Comparison of ENCODE assay signal across 8 cellular contexts in genomic region chr22:24270556-24271405, GRCh38. TPM values are rescaled to one million over a fixed set of nuclear protein-coding genes. Genes with fewer than 3 reads are reported as not detected.
DNase-seq lines count a peak whose midpoint lies in the region; ATAC-seq and TF ChIP-seq lines count a peak whose summit lies in the region.

A gene with protein sequence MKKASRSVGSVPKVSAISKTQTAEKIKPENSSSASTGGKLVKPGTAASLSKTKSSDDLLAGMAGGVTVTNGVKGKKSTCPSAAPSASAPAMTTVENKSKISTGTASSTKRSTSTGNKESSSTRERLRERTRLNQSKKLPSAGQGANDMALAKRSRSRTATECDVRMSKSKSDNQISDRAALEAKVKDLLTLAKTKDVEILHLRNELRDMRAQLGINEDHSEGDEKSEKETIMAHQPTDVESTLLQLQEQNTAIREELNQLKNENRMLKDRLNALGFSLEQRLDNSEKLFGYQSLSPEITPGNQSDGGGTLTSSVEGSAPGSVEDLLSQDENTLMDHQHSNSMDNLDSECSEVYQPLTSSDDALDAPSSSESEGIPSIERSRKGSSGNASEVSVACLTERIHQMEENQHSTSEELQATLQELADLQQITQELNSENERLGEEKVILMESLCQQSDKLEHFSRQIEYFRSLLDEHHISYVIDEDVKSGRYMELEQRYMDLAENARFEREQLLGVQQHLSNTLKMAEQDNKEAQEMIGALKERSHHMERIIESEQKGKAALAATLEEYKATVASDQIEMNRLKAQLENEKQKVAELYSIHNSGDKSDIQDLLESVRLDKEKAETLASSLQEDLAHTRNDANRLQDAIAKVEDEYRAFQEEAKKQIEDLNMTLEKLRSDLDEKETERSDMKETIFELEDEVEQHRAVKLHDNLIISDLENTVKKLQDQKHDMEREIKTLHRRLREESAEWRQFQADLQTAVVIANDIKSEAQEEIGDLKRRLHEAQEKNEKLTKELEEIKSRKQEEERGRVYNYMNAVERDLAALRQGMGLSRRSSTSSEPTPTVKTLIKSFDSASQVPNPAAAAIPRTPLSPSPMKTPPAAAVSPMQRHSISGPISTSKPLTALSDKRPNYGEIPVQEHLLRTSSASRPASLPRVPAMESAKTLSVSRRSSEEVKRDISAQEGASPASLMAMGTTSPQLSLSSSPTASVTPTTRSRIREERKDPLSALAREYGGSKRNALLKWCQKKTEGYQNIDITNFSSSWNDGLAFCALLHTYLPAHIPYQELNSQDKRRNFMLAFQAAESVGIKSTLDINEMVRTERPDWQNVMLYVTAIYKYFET (plus strand): TSS chr22:24270831. CDS start chr22:24302232, 31,401 bp downstream.

- H3K36me3 Mint-ChIP-seq in dendritic cell treated with granulocyte-macrophage colony-stimulating factor and Interleukin-4, amounts not matched to agents 40 ng/mL and 50 ng/mL, for 4 days (ENCODE audit: low read depth), result peaks cover 9% of the 10 kb centered on the region

- intact Hi-C loops in dendritic cell treated with granulocyte-macrophage colony-stimulating factor and Interleukin-4, amounts not matched to agents 40 ng/mL and 50 ng/mL, for 4 days (cut with micrococcal nuclease), result no loop called here

- no peaks in the 10 kb centered on the region for H3K9me3 Mint-ChIP-seq in dendritic cell treated with granulocyte-macrophage colony-stimulating factor and Interleukin-4, amounts not matched to agents 40 ng/mL and 50 ng/mL, for 4 days

- H3K4me1 Mint-ChIP-seq in dendritic cell treated with granulocyte-macrophage colony-stimulating factor and Interleukin-4, amounts not matched to agents 40 ng/mL and 50 ng/mL, for 4 days (ENCODE audit: low read depth), result peaks cover 33% of the 10 kb centered on the region

- H3K27me3 ChIP-seq in liver (ENCODE audit: control insufficient read depth in 4 of 4, insufficient read depth in 4 of 4, low read length in 3 of 4), result no peaks in the 10 kb centered on the region

- H3K4me3 ChIP-seq in liver (ENCODE audit: low read depth in 1 of 3, low read length in 3 of 3), result peak within 1 kb of the TSS; percentile 82 to 94 (median 90)

- peak; percentile 59 for DNase-seq in NCI-H748 treated with DMSO at 0.1 percent for 48 hours (lab: John Stamatoyannopoulos, UW)
- peak; percentile 84 to 87 for DNase-seq in activated CD4-positive, alpha-beta T cell treated with anti-CD3 and anti-CD28 coated beads, Interleukin-2, amount 50 U/mL, for 24 hours (ENCODE audit: low read depth in 1 of 2, low spot score in 1 of 2)
- peak; percentile 89 for DNase-seq in stimulated activated CD4-positive, alpha-beta T cell treated with anti-CD3 and anti-CD28 coated beads, Interleukin-4, amount 100 ng/mL, for 1 hour

- H3K27ac ChIP-seq in C4-2B (peak within 1 kb of the TSS; percentile 100), liver (ENCODE audit: low read depth in 1 of 2, low read length in 2 of 2) (peak within 1 kb of the TSS; percentile 86 to 91)

- TF ChIP-seq RAD21 in liver (IDR thresholded peaks at IDR 0.05), result no peak

- peak within 1 kb of the TSS; percentile 72 to 99 for H3K9ac ChIP-seq in liver (ENCODE audit: low read depth in 1 of 2, low read length in 2 of 2)

- peak within 1 kb of the TSS; percentile 94 for H3K27ac Mint-ChIP-seq in dendritic cell treated with granulocyte-macrophage colony-stimulating factor and Interleukin-4, amounts not matched to agents 40 ng/mL and 50 ng/mL, for 4 days

- ATAC-seq in GM19372 (IDR thresholded peaks at IDR 0.05; ENCODE audit: low read depth, unreplicated experiment), result peak; percentile 92
- peak; percentile 89 for ATAC-seq in HG03521 (IDR thresholded peaks at IDR 0.05; ENCODE audit: unreplicated experiment)

- peak; percentile 10; the same call in 1 of the 2 replicates for TF ChIP-seq CTCF in C4-2B (conservative IDR thresholded peaks at IDR 0.05)
- TF ChIP-seq CTCF in liver (IDR thresholded peaks at IDR 0.05; ENCODE audit: low read depth, low read length, missing input control), result no peak

- peaks cover 0 to 32% (median 12%) of the 10 kb centered on the region in 4 donors for H3K4me1 ChIP-seq in liver (ENCODE audit: control insufficient read depth in 4 of 4, insufficient read depth in 4 of 4, low read length in 3 of 4)

- H3K9me3 ChIP-seq in liver (ENCODE audit: control insufficient read depth in 4 of 4, low read length in 3 of 4), result no peaks in the 10 kb centered on the region

- no peaks in the 10 kb centered on the region for H3K36me3 ChIP-seq in liver (ENCODE audit: control insufficient read depth in 4 of 4, insufficient read depth in 3 of 4, low read depth in 1 of 4, low read length in 3 of 4)

- under 1% methylated on average over 90 of the region's 90 CpGs for WGBS in liver

- H3K4me3 Mint-ChIP-seq in dendritic cell treated with granulocyte-macrophage colony-stimulating factor and Interleukin-4, amounts not matched to agents 40 ng/mL and 50 ng/mL, for 4 days, result peak within 1 kb of the TSS; percentile 86

- no peaks in the 10 kb centered on the region for H3K27me3 Mint-ChIP-seq in dendritic cell treated with granulocyte-macrophage colony-stimulating factor and Interleukin-4, amounts not matched to agents 40 ng/mL and 50 ng/mL, for 4 days

TF ChIP-seq in liver, 16 proteins besides CTCF, POLR2A, EP300 and RAD21:
- TF ChIP-seq REST (IDR thresholded peaks at IDR 0.05) (peak; percentile 52), HNF4A (conservative IDR thresholded peaks at IDR 0.05) (peak in 1 of 2 donors; percentile 22), RXRA (IDR thresholded peaks at IDR 0.05) (peak in 1 of 2 donors; percentile 20), FOXA2 (IDR thresholded peaks at IDR 0.05) (no peak)

RNA-seq across cellular contexts. Expression of the gene that starts here (rescaled TPM):
- total RNA-seq in liver, result 10 to 100 TPM; 16.3 to 22.3 TPM
- polyA plus RNA-seq in liver, result 1 to 10 TPM; 5.4 to 8.2 TPM

Comparison
In these comparisons a context has a peak if more than half of its experiments do, and no peak if none do; other contexts are left out.
1. Peak in every context shown above with its lines: DNase-seq, ATAC-seq, H3K4me3 ChIP-seq and H3K27ac ChIP-seq.